In genomic region chr10:67849331-67850011, GRCh38 we compare ENCODE assay signal across 8 cellular contexts.
A peak's percentile ranks its signal among the peaks of the same experiment; 100 is the strongest.
DNase-seq lines count a peak whose midpoint lies in the region; ATAC-seq and TF ChIP-seq lines count a peak whose summit lies in the region.

No MANE protein-coding gene starts in this region.

- H3K36me3 Mint-ChIP-seq in central memory CD8-positive, alpha-beta T cell (ENCODE audit: insufficient read depth): peaks cover 3% of the 10 kb centered on the region

- H3K9me3 Mint-ChIP-seq in central memory CD8-positive, alpha-beta T cell: no peaks in the 10 kb centered on the region

- ATAC-seq in GM19023 (IDR thresholded peaks at IDR 0.05; ENCODE audit: unreplicated experiment): peak; percentile 95
- peak; percentile 95 for ATAC-seq in HG03196 (IDR thresholded peaks at IDR 0.05; ENCODE audit: unreplicated experiment)
- ATAC-seq in central memory CD8-positive, alpha-beta T cell (replicated peaks; ENCODE audit: extremely low read depth, poor library complexity, severe bottlenecking): peak; percentile 98

- H3K4me1 Mint-ChIP-seq in central memory CD8-positive, alpha-beta T cell: peaks cover 6% of the 10 kb centered on the region

- no peak for TF ChIP-seq CTCF in AG09309 (IDR thresholded peaks at IDR 0.05; ENCODE audit: control insufficient read depth, insufficient read depth, low read depth, low read length, missing control alignments)

- peak overlapping the region; percentile 90 for H3K4me3 Mint-ChIP-seq in central memory CD8-positive, alpha-beta T cell

- peak overlapping the region; percentile 55 for H3K4me3 ChIP-seq in AG09309 (ENCODE audit: control insufficient read depth, low read depth, low read length)

- H3K27ac Mint-ChIP-seq in central memory CD8-positive, alpha-beta T cell (ENCODE audit: low read depth): peak overlapping the region; percentile 95

- no peaks in the 10 kb centered on the region for H3K27me3 Mint-ChIP-seq in central memory CD8-positive, alpha-beta T cell

- DNase-seq in AG09309 (ENCODE audit: low read depth) (peak; percentile 80), NCI-H226 (peak; percentile 89), islet precursor cell (peak; percentile 95)
- peak; percentile 78 to 93 (median 84) for DNase-seq in activated CD4-positive, CD25-positive, alpha-beta regulatory T cell (lab: John Stamatoyannopoulos, UW)
- DNase-seq in central memory CD8-positive, alpha-beta T cell (ENCODE audit: low spot score in 2 of 2): peak; percentile 86 to 89
- peak; percentile 90 for DNase-seq in stimulated activated CD4-positive, alpha-beta T cell treated with anti-CD3 and anti-CD28 coated beads, Interleukin-12 subunit alpha, Interleukin-12 subunit beta, amount 100 ng/mL, for 4 hours

Comparison
In these comparisons a context has a peak if more than half of its experiments do, and no peak if none do; other contexts are left out.
1. Peak in every context shown above with its lines: DNase-seq, ATAC-seq and H3K4me3 ChIP-seq.